ENCODE assay signal across 1 cellular context in genomic region chr20:1932971-1933370, GRCh38.
TF ChIP-seq lines count a peak whose summit lies in the region.

No MANE protein-coding gene starts in this region.

TF ChIP-seq in H1, 55 proteins besides CTCF, POLR2A, EP300 and RAD21 (continued from another document):
- no peak for TF ChIP-seq RBBP5 (IDR thresholded peaks at IDR 0.05; ENCODE audit: borderline replicate concordance, low read depth, low read length)
